In the genomic region with DNA sequence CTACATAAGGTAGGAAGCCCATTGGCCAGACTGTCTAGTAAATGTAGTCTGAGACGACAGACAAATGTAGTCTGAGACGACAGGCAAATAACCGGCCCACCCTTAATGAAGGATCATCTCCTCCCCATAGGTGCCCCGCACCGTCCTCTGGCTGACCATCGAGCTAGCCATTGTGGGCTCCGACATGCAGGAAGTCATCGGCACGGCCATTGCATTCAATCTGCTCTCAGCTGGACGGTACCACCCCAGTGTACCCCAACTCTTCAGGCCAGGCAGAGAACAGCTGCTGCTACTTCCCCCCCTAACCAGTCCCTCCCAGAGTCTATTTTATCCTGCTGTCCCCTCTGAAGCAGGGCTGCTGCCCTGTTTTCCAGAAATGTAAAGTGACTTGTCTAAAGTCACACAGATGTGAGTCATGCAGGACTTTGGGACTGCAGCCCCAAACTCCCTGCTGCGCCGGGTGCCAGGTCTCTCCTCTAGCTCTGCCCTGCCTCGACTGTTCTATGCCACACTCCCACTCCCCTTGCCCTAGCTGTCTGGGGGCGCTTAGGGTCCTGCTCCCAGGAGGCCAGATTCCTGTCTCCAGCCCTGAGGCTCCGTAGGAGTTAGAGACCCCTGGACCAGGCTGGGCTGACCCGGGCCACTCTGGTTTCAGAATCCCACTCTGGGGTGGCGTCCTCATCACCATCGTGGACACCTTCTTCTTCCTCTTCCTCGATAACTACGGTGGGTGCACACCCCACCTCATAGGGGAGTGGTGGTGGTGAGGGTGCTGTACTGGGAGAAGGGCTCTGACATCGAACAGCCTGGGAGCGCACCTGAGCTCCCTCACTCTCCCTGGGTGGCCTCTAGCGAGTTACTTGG, we compare ENCODE assay signal across 1 cellular context.
TF ChIP-seq lines count a peak whose summit lies in the region.

No MANE protein-coding gene starts in this region.

TF ChIP-seq in HepG2, 621 proteins besides CTCF, POLR2A, EP300 and RAD21 (continued from another document and continues in another):
- TF ChIP-seq, protein P1, sequence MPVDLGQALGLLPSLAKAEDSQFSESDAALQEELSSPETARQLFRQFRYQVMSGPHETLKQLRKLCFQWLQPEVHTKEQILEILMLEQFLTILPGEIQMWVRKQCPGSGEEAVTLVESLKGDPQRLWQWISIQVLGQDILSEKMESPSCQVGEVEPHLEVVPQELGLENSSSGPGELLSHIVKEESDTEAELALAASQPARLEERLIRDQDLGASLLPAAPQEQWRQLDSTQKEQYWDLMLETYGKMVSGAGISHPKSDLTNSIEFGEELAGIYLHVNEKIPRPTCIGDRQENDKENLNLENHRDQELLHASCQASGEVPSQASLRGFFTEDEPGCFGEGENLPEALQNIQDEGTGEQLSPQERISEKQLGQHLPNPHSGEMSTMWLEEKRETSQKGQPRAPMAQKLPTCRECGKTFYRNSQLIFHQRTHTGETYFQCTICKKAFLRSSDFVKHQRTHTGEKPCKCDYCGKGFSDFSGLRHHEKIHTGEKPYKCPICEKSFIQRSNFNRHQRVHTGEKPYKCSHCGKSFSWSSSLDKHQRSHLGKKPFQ (CRISPR knock-in tag; IDR thresholded peaks at IDR 0.05; ENCODE audit: insufficient replicate concordance) = peak; percentile 63
- TF ChIP-seq ZSCAN25 (CRISPR knock-in tag; IDR thresholded peaks at IDR 0.05) = no peak
- peak; percentile 53; the same call in 1 of the 2 replicates for TF ChIP-seq ZFP90 (CRISPR knock-in tag; IDR thresholded peaks at IDR 0.05; ENCODE audit: borderline replicate concordance)
- TF ChIP-seq SRY (CRISPR knock-in tag; IDR thresholded peaks at IDR 0.05) = 0 out of 2 replicates have a peak, but pooled peaks have one; percentile 70
- no peak for TF ChIP-seq ZKSCAN5 (CRISPR knock-in tag; IDR thresholded peaks at IDR 0.05)
- TF ChIP-seq, protein P2, sequence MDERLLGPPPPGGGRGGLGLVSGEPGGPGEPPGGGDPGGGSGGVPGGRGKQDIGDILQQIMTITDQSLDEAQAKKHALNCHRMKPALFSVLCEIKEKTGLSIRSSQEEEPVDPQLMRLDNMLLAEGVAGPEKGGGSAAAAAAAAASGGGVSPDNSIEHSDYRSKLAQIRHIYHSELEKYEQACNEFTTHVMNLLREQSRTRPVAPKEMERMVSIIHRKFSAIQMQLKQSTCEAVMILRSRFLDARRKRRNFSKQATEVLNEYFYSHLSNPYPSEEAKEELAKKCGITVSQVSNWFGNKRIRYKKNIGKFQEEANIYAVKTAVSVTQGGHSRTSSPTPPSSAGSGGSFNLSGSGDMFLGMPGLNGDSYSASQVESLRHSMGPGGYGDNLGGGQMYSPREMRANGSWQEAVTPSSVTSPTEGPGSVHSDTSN (CRISPR knock-in tag; IDR thresholded peaks at IDR 0.05) = no peak
- TF ChIP-seq ZFP36L2 (CRISPR knock-in tag; IDR thresholded peaks at IDR 0.05) = no peak
- TF ChIP-seq, protein P3, sequence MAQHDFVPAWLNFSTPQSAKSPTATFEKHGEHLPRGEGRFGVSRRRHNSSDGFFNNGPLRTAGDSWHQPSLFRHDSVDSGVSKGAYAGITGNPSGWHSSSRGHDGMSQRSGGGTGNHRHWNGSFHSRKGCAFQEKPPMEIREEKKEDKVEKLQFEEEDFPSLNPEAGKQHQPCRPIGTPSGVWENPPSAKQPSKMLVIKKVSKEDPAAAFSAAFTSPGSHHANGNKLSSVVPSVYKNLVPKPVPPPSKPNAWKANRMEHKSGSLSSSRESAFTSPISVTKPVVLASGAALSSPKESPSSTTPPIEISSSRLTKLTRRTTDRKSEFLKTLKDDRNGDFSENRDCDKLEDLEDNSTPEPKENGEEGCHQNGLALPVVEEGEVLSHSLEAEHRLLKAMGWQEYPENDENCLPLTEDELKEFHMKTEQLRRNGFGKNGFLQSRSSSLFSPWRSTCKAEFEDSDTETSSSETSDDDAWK (CRISPR knock-in tag; IDR thresholded peaks at IDR 0.05) = no peak
- TF ChIP-seq THYN1 (CRISPR knock-in tag; IDR thresholded peaks at IDR 0.05; ENCODE audit: borderline replicate concordance, low read depth) = no peak
- TF ChIP-seq, protein P4, sequence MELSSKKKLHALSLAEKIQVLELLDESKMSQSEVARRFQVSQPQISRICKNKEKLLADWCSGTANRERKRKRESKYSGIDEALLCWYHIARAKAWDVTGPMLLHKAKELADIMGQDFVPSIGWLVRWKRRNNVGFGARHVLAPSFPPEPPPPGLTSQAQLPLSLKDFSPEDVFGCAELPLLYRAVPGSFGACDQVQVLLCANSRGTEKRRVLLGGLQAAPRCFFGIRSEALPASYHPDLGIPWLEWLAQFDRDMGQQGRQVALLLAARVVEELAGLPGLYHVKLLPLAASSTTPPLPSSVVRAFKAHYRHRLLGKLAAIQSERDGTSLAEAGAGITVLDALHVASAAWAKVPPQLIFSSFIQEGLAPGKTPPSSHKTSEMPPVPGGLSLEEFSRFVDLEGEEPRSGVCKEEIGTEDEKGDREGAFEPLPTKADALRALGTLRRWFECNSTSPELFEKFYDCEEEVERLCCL (CRISPR knock-in tag; IDR thresholded peaks at IDR 0.05; ENCODE audit: borderline replicate concordance) = no peak
- TF ChIP-seq, protein P5, sequence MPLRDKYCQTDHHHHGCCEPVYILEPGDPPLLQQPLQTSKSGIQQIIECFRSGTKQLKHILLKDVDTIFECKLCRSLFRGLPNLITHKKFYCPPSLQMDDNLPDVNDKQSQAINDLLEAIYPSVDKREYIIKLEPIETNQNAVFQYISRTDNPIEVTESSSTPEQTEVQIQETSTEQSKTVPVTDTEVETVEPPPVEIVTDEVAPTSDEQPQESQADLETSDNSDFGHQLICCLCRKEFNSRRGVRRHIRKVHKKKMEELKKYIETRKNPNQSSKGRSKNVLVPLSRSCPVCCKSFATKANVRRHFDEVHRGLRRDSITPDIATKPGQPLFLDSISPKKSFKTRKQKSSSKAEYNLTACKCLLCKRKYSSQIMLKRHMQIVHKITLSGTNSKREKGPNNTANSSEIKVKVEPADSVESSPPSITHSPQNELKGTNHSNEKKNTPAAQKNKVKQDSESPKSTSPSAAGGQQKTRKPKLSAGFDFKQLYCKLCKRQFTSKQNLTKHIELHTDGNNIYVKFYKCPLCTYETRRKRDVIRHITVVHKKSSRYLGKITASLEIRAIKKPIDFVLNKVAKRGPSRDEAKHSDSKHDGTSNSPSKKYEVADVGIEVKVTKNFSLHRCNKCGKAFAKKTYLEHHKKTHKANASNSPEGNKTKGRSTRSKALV (CRISPR knock-in tag; IDR thresholded peaks at IDR 0.05) = no peak
- TF ChIP-seq ZFYVE20 (CRISPR knock-in tag; IDR thresholded peaks at IDR 0.05; ENCODE audit: borderline replicate concordance, low read depth) = no peak
- TF ChIP-seq, protein P6, sequence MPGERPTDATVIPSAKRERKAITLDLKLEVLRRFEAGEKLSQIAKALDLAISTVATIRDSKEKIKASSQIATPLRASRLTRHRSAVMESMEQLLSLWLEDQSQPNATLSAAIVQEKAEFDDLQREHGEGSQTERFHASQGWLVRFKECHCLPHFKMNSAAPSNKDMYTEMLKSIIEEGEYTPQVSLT (CRISPR knock-in tag; IDR thresholded peaks at IDR 0.05; ENCODE audit: borderline replicate concordance, low read depth) = no peak
- TF ChIP-seq ZNF232 (CRISPR knock-in tag; IDR thresholded peaks at IDR 0.05; ENCODE audit: borderline replicate concordance) = peak; percentile 27; the same call in 1 of the 2 replicates
- no peak for TF ChIP-seq CBX2 (IDR thresholded peaks at IDR 0.05; ENCODE audit: low read depth, low read length)
- TF ChIP-seq CBX2 (CRISPR knock-in tag; IDR thresholded peaks at IDR 0.05; ENCODE audit: low read depth) = no peak
- peak; percentile 77 for TF ChIP-seq ZNF501 (CRISPR knock-in tag; IDR thresholded peaks at IDR 0.05)
- TF ChIP-seq, protein P7, sequence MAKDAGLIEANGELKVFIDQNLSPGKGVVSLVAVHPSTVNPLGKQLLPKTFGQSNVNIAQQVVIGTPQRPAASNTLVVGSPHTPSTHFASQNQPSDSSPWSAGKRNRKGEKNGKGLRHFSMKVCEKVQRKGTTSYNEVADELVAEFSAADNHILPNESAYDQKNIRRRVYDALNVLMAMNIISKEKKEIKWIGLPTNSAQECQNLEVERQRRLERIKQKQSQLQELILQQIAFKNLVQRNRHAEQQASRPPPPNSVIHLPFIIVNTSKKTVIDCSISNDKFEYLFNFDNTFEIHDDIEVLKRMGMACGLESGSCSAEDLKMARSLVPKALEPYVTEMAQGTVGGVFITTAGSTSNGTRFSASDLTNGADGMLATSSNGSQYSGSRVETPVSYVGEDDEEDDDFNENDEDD (CRISPR knock-in tag; IDR thresholded peaks at IDR 0.05; ENCODE audit: borderline replicate concordance) = no peak
- TF ChIP-seq, protein P8, sequence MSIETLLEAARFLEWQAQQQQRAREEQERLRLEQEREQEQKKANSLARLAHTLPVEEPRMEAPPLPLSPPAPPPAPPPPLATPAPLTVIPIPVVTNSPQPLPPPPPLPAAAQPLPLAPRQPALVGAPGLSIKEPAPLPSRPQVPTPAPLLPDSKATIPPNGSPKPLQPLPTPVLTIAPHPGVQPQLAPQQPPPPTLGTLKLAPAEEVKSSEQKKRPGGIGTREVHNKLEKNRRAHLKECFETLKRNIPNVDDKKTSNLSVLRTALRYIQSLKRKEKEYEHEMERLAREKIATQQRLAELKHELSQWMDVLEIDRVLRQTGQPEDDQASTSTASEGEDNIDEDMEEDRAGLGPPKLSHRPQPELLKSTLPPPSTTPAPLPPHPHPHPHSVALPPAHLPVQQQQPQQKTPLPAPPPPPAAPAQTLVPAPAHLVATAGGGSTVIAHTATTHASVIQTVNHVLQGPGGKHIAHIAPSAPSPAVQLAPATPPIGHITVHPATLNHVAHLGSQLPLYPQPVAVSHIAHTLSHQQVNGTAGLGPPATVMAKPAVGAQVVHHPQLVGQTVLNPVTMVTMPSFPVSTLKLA (IDR thresholded peaks at IDR 0.05) = no peak
- TF ChIP-seq, protein P9, sequence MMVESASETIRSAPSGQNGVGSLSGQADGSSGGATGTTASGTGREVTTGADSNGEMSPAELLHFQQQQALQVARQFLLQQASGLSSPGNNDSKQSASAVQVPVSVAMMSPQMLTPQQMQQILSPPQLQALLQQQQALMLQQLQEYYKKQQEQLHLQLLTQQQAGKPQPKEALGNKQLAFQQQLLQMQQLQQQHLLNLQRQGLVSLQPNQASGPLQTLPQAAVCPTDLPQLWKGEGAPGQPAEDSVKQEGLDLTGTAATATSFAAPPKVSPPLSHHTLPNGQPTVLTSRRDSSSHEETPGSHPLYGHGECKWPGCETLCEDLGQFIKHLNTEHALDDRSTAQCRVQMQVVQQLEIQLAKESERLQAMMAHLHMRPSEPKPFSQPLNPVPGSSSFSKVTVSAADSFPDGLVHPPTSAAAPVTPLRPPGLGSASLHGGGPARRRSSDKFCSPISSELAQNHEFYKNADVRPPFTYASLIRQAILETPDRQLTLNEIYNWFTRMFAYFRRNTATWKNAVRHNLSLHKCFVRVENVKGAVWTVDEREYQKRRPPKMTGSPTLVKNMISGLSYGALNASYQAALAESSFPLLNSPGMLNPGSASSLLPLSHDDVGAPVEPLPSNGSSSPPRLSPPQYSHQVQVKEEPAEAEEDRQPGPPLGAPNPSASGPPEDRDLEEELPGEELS (CRISPR knock-in tag; IDR thresholded peaks at IDR 0.05) = no peak
- TF ChIP-seq, protein P10, sequence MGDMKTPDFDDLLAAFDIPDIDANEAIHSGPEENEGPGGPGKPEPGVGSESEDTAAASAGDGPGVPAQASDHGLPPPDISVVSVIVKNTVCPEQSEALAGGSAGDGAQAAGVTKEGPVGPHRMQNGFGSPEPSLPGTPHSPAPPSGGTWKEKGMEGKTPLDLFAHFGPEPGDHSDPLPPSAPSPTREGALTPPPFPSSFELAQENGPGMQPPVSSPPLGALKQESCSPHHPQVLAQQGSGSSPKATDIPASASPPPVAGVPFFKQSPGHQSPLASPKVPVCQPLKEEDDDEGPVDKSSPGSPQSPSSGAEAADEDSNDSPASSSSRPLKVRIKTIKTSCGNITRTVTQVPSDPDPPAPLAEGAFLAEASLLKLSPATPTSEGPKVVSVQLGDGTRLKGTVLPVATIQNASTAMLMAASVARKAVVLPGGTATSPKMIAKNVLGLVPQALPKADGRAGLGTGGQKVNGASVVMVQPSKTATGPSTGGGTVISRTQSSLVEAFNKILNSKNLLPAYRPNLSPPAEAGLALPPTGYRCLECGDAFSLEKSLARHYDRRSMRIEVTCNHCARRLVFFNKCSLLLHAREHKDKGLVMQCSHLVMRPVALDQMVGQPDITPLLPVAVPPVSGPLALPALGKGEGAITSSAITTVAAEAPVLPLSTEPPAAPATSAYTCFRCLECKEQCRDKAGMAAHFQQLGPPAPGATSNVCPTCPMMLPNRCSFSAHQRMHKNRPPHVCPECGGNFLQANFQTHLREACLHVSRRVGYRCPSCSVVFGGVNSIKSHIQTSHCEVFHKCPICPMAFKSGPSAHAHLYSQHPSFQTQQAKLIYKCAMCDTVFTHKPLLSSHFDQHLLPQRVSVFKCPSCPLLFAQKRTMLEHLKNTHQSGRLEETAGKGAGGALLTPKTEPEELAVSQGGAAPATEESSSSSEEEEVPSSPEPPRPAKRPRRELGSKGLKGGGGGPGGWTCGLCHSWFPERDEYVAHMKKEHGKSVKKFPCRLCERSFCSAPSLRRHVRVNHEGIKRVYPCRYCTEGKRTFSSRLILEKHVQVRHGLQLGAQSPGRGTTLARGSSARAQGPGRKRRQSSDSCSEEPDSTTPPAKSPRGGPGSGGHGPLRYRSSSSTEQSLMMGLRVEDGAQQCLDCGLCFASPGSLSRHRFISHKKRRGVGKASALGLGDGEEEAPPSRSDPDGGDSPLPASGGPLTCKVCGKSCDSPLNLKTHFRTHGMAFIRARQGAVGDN (CRISPR knock-in tag; IDR thresholded peaks at IDR 0.05) = peak; percentile 62
- no peak for TF ChIP-seq NFRKB (IDR thresholded peaks at IDR 0.05)
- TF ChIP-seq, protein P11, sequence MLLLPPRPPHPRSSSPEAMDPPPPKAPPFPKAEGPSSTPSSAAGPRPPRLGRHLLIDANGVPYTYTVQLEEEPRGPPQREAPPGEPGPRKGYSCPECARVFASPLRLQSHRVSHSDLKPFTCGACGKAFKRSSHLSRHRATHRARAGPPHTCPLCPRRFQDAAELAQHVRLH (CRISPR knock-in tag; IDR thresholded peaks at IDR 0.05; ENCODE audit: borderline replicate concordance, low read depth) = no peak
